Comparison of ENCODE assay signal across 8 cellular contexts in the genomic region with DNA sequence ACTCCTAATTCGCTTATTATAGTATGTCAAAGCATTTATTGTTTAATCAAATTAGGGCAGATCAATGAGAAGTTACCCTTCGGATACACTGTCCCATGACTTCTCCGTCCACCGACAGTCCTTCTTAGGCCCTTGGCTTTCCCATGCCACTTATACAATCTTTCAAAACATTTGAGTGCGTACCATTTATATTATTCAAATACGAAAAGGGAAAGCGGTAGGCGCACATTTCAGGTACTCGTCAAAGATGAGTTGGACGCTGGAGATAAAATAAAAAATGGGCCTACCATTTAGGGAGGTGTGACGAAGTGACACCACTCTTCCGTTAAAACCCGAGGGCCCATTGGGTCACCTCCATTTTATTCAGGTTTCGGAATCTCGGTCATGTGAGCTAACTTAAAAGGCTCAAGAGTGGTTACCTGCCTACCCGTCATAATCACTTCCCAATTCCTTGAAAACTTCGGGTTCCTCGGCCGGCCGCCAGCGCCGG. TPM values are rescaled to one million over a fixed set of nuclear protein-coding genes. Genes with fewer than 3 reads are reported as not detected.
DNase-seq lines count a peak whose midpoint lies in the region; ATAC-seq and TF ChIP-seq lines count a peak whose summit lies in the region.

No MANE protein-coding gene starts in this region.

- peaks cover 6% of the 10 kb centered on the region for H3K4me1 ChIP-seq in body of pancreas
- H3K4me1 ChIP-seq in lower lobe of right lung = peaks cover 10% of the 10 kb centered on the region
- no peaks in the 10 kb centered on the region for H3K4me1 ChIP-seq in aorta (ENCODE audit: control insufficient read depth in 1 of 2, insufficient read depth in 2 of 2, low read length in 2 of 2)

- TF ChIP-seq CTCF in body of pancreas (IDR thresholded peaks at IDR 0.05) (no peak), lower lobe of right lung (IDR thresholded peaks at IDR 0.05) (no peak)

- no peaks in the 10 kb centered on the region for H3K9me3 Mint-ChIP-seq in activated CD8-positive, alpha-beta memory T cell treated with anti-CD3 and anti-CD28 coated beads, Interleukin-2, amount 10 ng/mL, durations not matched to agents 7 days and 5 days (ENCODE audit: low read depth)

- peak overlapping the region in 1 of 2 donors; percentile 67 for H3K4me3 ChIP-seq in body of pancreas
- peak overlapping the region; percentile 76 for H3K4me3 ChIP-seq in lower lobe of right lung
- peak overlapping the region; percentile 64 to 80 for H3K4me3 ChIP-seq in aorta (ENCODE audit: low read length in 2 of 2)

- H3K36me3 ChIP-seq in body of pancreas (replicated peaks in 1 of 2; ENCODE audit: insufficient read depth in 1 of 2, low read depth in 2 of 2) = no peaks in the 10 kb centered on the region
- no peaks in the 10 kb centered on the region for H3K36me3 ChIP-seq in lower lobe of right lung
- H3K36me3 ChIP-seq in aorta (ENCODE audit: control insufficient read depth in 1 of 2, insufficient read depth in 2 of 2, low read length in 1 of 2) = no peaks in the 10 kb centered on the region

- ATAC-seq in activated CD8-positive, alpha-beta memory T cell treated with anti-CD3 and anti-CD28 coated beads, Interleukin-2, amount 10 ng/mL, durations not matched to agents 7 days and 5 days = peak; percentile 48
- peak; percentile 21 for ATAC-seq in HG03439 (IDR thresholded peaks at IDR 0.05; ENCODE audit: unreplicated experiment)
- ATAC-seq in body of pancreas = no peak
- peak in 1 of 2 donors; percentile 4 for ATAC-seq in lower lobe of right lung
- ATAC-seq in aorta (ENCODE audit: low FRiP score) = peak; percentile 12

- WGBS in body of pancreas, 2 donors = 19 to 22% methylated on average over 22 of the region's 22 CpGs
- WGBS in aorta, 2 donors = 26% methylated on average over 22 of the region's 22 CpGs

- intact Hi-C loops in body of pancreas (cut with DNase I) (no loop called here), lower lobe of right lung (cut with DNase I) (no loop called here), aorta (cut with DNase I) (loop anchor here in 1 of 2 donors (2.0 kb wide), 1 partner anchor 34 kb away; the partner anchor contains the start of gene SNX3)

- H3K27ac ChIP-seq in body of pancreas (peak overlapping the region; percentile 83 to 91 (median 88)), lower lobe of right lung (peak overlapping the region; percentile 93), aorta (ENCODE audit: low read depth in 1 of 2, low read length in 2 of 2) (peak overlapping the region in 1 of 2 donors; percentile 89)

- TF ChIP-seq POLR2A in body of pancreas (IDR thresholded peaks at IDR 0.05) = no peak

- no peaks in the 10 kb centered on the region for H3K9me3 ChIP-seq in body of pancreas
- H3K9me3 ChIP-seq in lower lobe of right lung = no peaks in the 10 kb centered on the region
- H3K9me3 ChIP-seq in aorta (ENCODE audit: control insufficient read depth, low read length) = no peaks in the 10 kb centered on the region

- DNase-seq in activated CD8-positive, alpha-beta memory T cell treated with anti-CD3 and anti-CD28 coated beads, Interleukin-2, amount 10 ng/mL, durations not matched to agents 7 days and 5 days = no peak
- DNase-seq in activated CD8-positive, alpha-beta memory T cell treated with anti-CD3 and anti-CD28 coated beads for 24 hours = no peak
- DNase-seq in body of pancreas = no peak
- no peak for DNase-seq in lower lobe of right lung
- DNase-seq in aorta = no peak
- no peak for DNase-seq in C1 segment of cervical spinal cord (lab: John Stamatoyannopoulos, UW)
- DNase-seq in cerebellar cortex (ENCODE audit: low spot score) = no peak

- H3K27ac Mint-ChIP-seq in activated CD8-positive, alpha-beta memory T cell treated with anti-CD3 and anti-CD28 coated beads, Interleukin-2, amount 10 ng/mL, durations not matched to agents 7 days and 5 days = peak overlapping the region; percentile 99

- H3K36me3 Mint-ChIP-seq in activated CD8-positive, alpha-beta memory T cell treated with anti-CD3 and anti-CD28 coated beads, Interleukin-2, amount 10 ng/mL, durations not matched to agents 7 days and 5 days = peaks cover 3% of the 10 kb centered on the region

- CTCF ChIA-PET in activated CD8-positive, alpha-beta memory T cell treated with anti-CD3 and anti-CD28 coated beads, Interleukin-2, amount 10 ng/mL, durations not matched to agents 7 days and 5 days (lab: Charles Lee) = interaction anchor here (0.6 to 1.8 kb wide), 3 partner anchors 12 to 34 kb away, joined by 3 to 5 read pairs (median 5); partner anchors contain the start of gene SNX3

- no peaks in the 10 kb centered on the region for H3K27me3 ChIP-seq in body of pancreas
- H3K27me3 ChIP-seq in lower lobe of right lung (ENCODE audit: low read depth) = no peaks in the 10 kb centered on the region
- no peaks in the 10 kb centered on the region for H3K27me3 ChIP-seq in aorta (ENCODE audit: control insufficient read depth in 1 of 2, insufficient read depth in 2 of 2, low read length in 1 of 2)

- no peaks in the 10 kb centered on the region for H3K27me3 Mint-ChIP-seq in activated CD8-positive, alpha-beta memory T cell treated with anti-CD3 and anti-CD28 coated beads, Interleukin-2, amount 10 ng/mL, durations not matched to agents 7 days and 5 days

- H3K4me1 Mint-ChIP-seq in activated CD8-positive, alpha-beta memory T cell treated with anti-CD3 and anti-CD28 coated beads, Interleukin-2, amount 10 ng/mL, durations not matched to agents 7 days and 5 days = peaks cover 23% of the 10 kb centered on the region

- peak overlapping the region; percentile 89 for H3K4me3 Mint-ChIP-seq in activated CD8-positive, alpha-beta memory T cell treated with anti-CD3 and anti-CD28 coated beads, Interleukin-2, amount 10 ng/mL, durations not matched to agents 7 days and 5 days

RNA-seq across cellular contexts. Expression of gene AFG1L, which starts 0.5 kb away (rescaled TPM):
- 1 to 10 TPM; 3.9 to 8.9 TPM for total RNA-seq in activated CD8-positive, alpha-beta memory T cell treated with anti-CD3 and anti-CD28 coated beads, Interleukin-2, amount 10 ng/mL, durations not matched to agents 7 days and 5 days
- total RNA-seq in body of pancreas (1 to 10 TPM; 1.6 to 4.0 TPM), lower lobe of right lung (7.4 TPM), aorta (1 to 10 TPM; 5.1 to 5.7 TPM)
- polyA plus RNA-seq in aorta = 1 to 10 TPM in 1 of 2 donors, under 1 TPM in 1; 0.95 to 9.8 TPM

RNA-seq across cellular contexts. Expression of gene SNX3, which starts 33.5 kb away (rescaled TPM):
- total RNA-seq in activated CD8-positive, alpha-beta memory T cell treated with anti-CD3 and anti-CD28 coated beads, Interleukin-2, amount 10 ng/mL, durations not matched to agents 7 days and 5 days = 10 to 100 TPM; 67.9 to 68.8 TPM
- total RNA-seq in body of pancreas (10 to 100 TPM; 61.6 to 77.0 TPM), lower lobe of right lung (230 TPM), aorta (100 to 1,000 TPM; 148 to 156 TPM)
- 100 to 1,000 TPM; 224 to 328 TPM for polyA plus RNA-seq in aorta
